Comparison of ENCODE assay signal across 8 cellular contexts in genomic region chr1:2233997-2234761, GRCh38. TPM values are rescaled to one million over a fixed set of nuclear protein-coding genes. Genes with fewer than 3 reads are reported as not detected.
A peak's percentile ranks its signal among the peaks of the same experiment; 100 is the strongest.
DNase-seq lines count a peak whose midpoint lies in the region; ATAC-seq, FAIRE-seq and TF ChIP-seq lines count a peak whose summit lies in the region.

No MANE protein-coding gene starts in this region.

- no peak for TF ChIP-seq POLR2A in GM12891 (IDR thresholded peaks at IDR 0.05; ENCODE audit: low read depth, low read length)
- peak in 1 of 2 donors; percentile 21 for TF ChIP-seq POLR2A in gastroesophageal sphincter (IDR thresholded peaks at IDR 0.05)

- 2% methylated on average over 6 to 7 of the region's 27 CpGs for WGBS in gastroesophageal sphincter (ENCODE audit: low coverage in 1 of 2), 2 donors

- H3K27me3 Mint-ChIP-seq in activated naive CD4-positive, alpha-beta T cell treated with anti-CD3 and anti-CD28 coated beads, Interleukin-2, amount 10 ng/mL, durations not matched to agents 7 days and 5 days = no peaks in the 10 kb centered on the region

- peaks cover 10 to 99% (median 67%) of the 10 kb centered on the region in 3 donors for H3K4me1 ChIP-seq in gastroesophageal sphincter
- H3K4me1 ChIP-seq in parathyroid adenoma = no peaks in the 10 kb centered on the region

- DNase-seq in GM12891 (ENCODE audit: insufficient read length, low spot score) = peak; percentile 73
- peak; percentile 56 for DNase-seq in OCI-M1 (lab: John Stamatoyannopoulos, UW)
- peak; percentile 86 for DNase-seq in activated naive CD4-positive, alpha-beta T cell treated with anti-CD3 and anti-CD28 coated beads, Interleukin-2, amount 10 ng/mL, durations not matched to agents 7 days and 5 days
- DNase-seq in middle frontal gyrus (ENCODE audit: extremely low spot score, low spot score) = no peak
- DNase-seq in NCI-H1436 (lab: John Stamatoyannopoulos, UW) = no peak

- FAIRE-seq in GM12891 (lab: Jason Lieb, UNC) = peak; percentile 92

- no peaks in the 10 kb centered on the region for H3K36me3 ChIP-seq in gastroesophageal sphincter
- no peaks in the 10 kb centered on the region for H3K36me3 ChIP-seq in parathyroid adenoma (ENCODE audit: control insufficient read depth, insufficient read depth, low read length)

- H3K9me3 Mint-ChIP-seq in activated naive CD4-positive, alpha-beta T cell treated with anti-CD3 and anti-CD28 coated beads, Interleukin-2, amount 10 ng/mL, durations not matched to agents 7 days and 5 days = no peaks in the 10 kb centered on the region

- no peaks in the 10 kb centered on the region for H3K9me3 ChIP-seq in gastroesophageal sphincter
- no peaks in the 10 kb centered on the region for H3K9me3 ChIP-seq in parathyroid adenoma (ENCODE audit: control insufficient read depth, low read length)

- peaks cover 44% of the 10 kb centered on the region for H3K36me3 Mint-ChIP-seq in activated naive CD4-positive, alpha-beta T cell treated with anti-CD3 and anti-CD28 coated beads, Interleukin-2, amount 10 ng/mL, durations not matched to agents 7 days and 5 days

- peak overlapping the region; percentile 19 for H3K4me2 ChIP-seq in parathyroid adenoma (ENCODE audit: low read length)

- CTCF ChIA-PET in activated naive CD4-positive, alpha-beta T cell treated with anti-CD3 and anti-CD28 coated beads, Interleukin-2, amount 10 ng/mL, durations not matched to agents 7 days and 5 days (lab: Charles Lee) = interaction anchor here (1.1 to 3.7 kb wide), 6 partner anchors 35 to 147 kb away, joined by 3 to 25 read pairs (median 10); partner anchors contain the start of gene FAAP20

- H3K4me1 Mint-ChIP-seq in activated naive CD4-positive, alpha-beta T cell treated with anti-CD3 and anti-CD28 coated beads, Interleukin-2, amount 10 ng/mL, durations not matched to agents 7 days and 5 days = peaks cover 68% of the 10 kb centered on the region

- H3K9ac ChIP-seq in parathyroid adenoma = no peak overlapping the region

- TF ChIP-seq CTCF in gastroesophageal sphincter (IDR thresholded peaks at IDR 0.05) (peak in 1 of 4 experiments; percentile 8), parathyroid adenoma (IDR thresholded peaks at IDR 0.05) (no peak)

- no peaks in the 10 kb centered on the region for H3K27me3 ChIP-seq in gastroesophageal sphincter
- H3K27me3 ChIP-seq in parathyroid adenoma (ENCODE audit: control insufficient read depth, insufficient read depth, low read length) = no peaks in the 10 kb centered on the region

- H2AFZ ChIP-seq in parathyroid adenoma = no peak overlapping the region

- H3K4me3 ChIP-seq in gastroesophageal sphincter (peak overlapping the region; percentile 20 to 83), parathyroid adenoma (ENCODE audit: low read depth, low read length) (no peak overlapping the region)

- peak overlapping the region; percentile 96 for H3K27ac Mint-ChIP-seq in activated naive CD4-positive, alpha-beta T cell treated with anti-CD3 and anti-CD28 coated beads, Interleukin-2, amount 10 ng/mL, durations not matched to agents 7 days and 5 days

- peak overlapping the region; percentile 96 for H3K4me3 Mint-ChIP-seq in activated naive CD4-positive, alpha-beta T cell treated with anti-CD3 and anti-CD28 coated beads, Interleukin-2, amount 10 ng/mL, durations not matched to agents 7 days and 5 days

- peak overlapping the region; percentile 67 to 93 (median 90) for H3K27ac ChIP-seq in gastroesophageal sphincter
- peak overlapping the region; percentile 11 for H3K27ac ChIP-seq in parathyroid adenoma

- no peak for TF ChIP-seq EP300 in gastroesophageal sphincter (IDR thresholded peaks at IDR 0.05)

- ATAC-seq in gastroesophageal sphincter = peak; percentile 85
- ATAC-seq in GM21515 (IDR thresholded peaks at IDR 0.05; ENCODE audit: unreplicated experiment) = no peak

- H3K79me2 ChIP-seq in parathyroid adenoma = peaks cover 71% of the 10 kb centered on the region

TF ChIP-seq in GM12891, 5 proteins besides CTCF, POLR2A, EP300 and RAD21:
- 0 out of 2 replicates have a peak, but pooled peaks have one; percentile 16 for TF ChIP-seq SPI1 (IDR thresholded peaks at IDR 0.05; ENCODE audit: low read depth, low read length)
- TF ChIP-seq POLR2AphosphoS5 (IDR thresholded peaks at IDR 0.05; ENCODE audit: low read depth, low read length) = no peak

RNA-seq across cellular contexts. Expression of gene SKI, which starts 6.1 kb away (rescaled TPM):
- 3.2 TPM for polyA plus RNA-seq in GM12891 (2012; ENCODE audit: low read depth, missing spikeins)
- total RNA-seq in gastroesophageal sphincter = 100 to 1,000 TPM in 1 of 4 donors, 10 to 100 TPM in 3; 60.2 to 157 (median 79.0) TPM

RNA-seq across cellular contexts. Expression of gene FAAP20, which starts 39.6 kb away (rescaled TPM):
- polyA plus RNA-seq in GM12891 (2012; ENCODE audit: low read depth, missing spikeins) = 47.2 TPM
- total RNA-seq in gastroesophageal sphincter = 10 to 100 TPM; 25.8 to 51.1 (median 43.3) TPM

Comparison
In these comparisons a context has a peak if more than half of its experiments do, and no peak if none do; other contexts are left out.
1. DNase-seq: peak in GM12891 (single experiment), OCI-M1 (single experiment) and activated naive CD4-positive, alpha-beta T cell treated with anti-CD3 and anti-CD28 coated beads, Interleukin-2, amount 10 ng/mL, durations not matched to agents 7 days and 5 days (single experiment); none in middle frontal gyrus (single experiment) and NCI-H1436 (single experiment).